1 cellular context compared by ENCODE assay signal in genomic region chr19:51448011-51448744, GRCh38.
TF ChIP-seq lines count a peak whose summit lies in the region.

No MANE protein-coding gene starts in this region.

TF ChIP-seq in HepG2, 621 proteins besides CTCF, POLR2A, EP300 and RAD21:
- no peak for TF ChIP-seq MYNN (CRISPR knock-in tag; IDR thresholded peaks at IDR 0.05; ENCODE audit: low read depth)
- no peak for TF ChIP-seq ZNF574 (CRISPR knock-in tag; IDR thresholded peaks at IDR 0.05)
- no peak for TF ChIP-seq ZNF570 (CRISPR knock-in tag; IDR thresholded peaks at IDR 0.05; ENCODE audit: borderline replicate concordance)
- no peak for TF ChIP-seq SATB2 (CRISPR knock-in tag; IDR thresholded peaks at IDR 0.05)
- TF ChIP-seq MED1 (CRISPR knock-in tag; IDR thresholded peaks at IDR 0.05) = no peak
- TF ChIP-seq FUBP1 (CRISPR knock-in tag; IDR thresholded peaks at IDR 0.05; ENCODE audit: borderline replicate concordance) = no peak
- TF ChIP-seq ZNF343 (CRISPR knock-in tag; IDR thresholded peaks at IDR 0.05) = no peak
- no peak for TF ChIP-seq RERE (CRISPR knock-in tag; IDR thresholded peaks at IDR 0.05; ENCODE audit: low read depth)
- TF ChIP-seq PRMT3 (CRISPR knock-in tag; IDR thresholded peaks at IDR 0.05; ENCODE audit: borderline replicate concordance, low read depth) = no peak
- TF ChIP-seq NFE2 (CRISPR knock-in tag; IDR thresholded peaks at IDR 0.05) = no peak
- no peak for TF ChIP-seq MED13 (CRISPR knock-in tag; IDR thresholded peaks at IDR 0.05)
- no peak for TF ChIP-seq DNMT1 (CRISPR knock-in tag; IDR thresholded peaks at IDR 0.05)
- no peak for TF ChIP-seq GPBP1L1 (CRISPR knock-in tag; IDR thresholded peaks at IDR 0.05)
- TF ChIP-seq ZNF792 (CRISPR knock-in tag; IDR thresholded peaks at IDR 0.05) = no peak
- no peak for TF ChIP-seq NFKBIZ (CRISPR knock-in tag; IDR thresholded peaks at IDR 0.05)
- TF ChIP-seq ZNF609 (CRISPR knock-in tag; IDR thresholded peaks at IDR 0.05; ENCODE audit: borderline replicate concordance) = no peak
